7 cellular contexts compared by ENCODE assay signal in the genomic region with DNA sequence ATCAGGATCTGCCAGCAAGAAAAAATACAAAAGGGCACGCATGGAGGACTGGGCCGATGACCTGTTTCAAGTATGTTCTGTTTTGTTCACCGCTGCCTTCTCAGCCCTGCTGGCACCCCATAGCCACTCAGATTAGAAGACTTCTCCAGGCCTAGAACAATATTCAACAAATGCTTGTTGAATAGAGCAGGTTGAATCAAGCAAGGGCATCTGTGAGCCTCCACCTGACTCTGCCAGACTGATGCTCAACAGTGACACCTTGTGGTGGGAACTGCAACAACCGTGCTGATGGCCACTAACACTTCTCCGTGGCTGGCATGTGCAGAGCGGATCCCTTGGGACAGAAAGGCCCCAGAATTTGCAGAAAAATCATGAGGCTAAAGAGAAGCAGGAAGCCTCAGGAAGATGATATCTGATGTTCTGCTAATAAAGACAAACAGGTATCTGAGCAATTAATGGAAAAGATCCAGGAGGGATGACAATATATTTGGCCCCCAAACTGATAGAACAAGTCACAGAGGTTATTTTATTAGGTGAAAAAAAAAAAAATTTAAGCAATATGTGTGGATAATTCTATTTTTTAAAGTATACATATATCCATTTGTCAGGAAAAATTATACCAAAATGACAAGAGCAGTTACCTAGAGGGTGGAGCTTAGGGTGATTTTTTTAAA.
DNase-seq lines count a peak whose midpoint lies in the region; ATAC-seq and TF ChIP-seq lines count a peak whose summit lies in the region.

No MANE protein-coding gene starts in this region.

- peak overlapping the region; percentile 59 for H3K4me2 ChIP-seq in PC-3 (ENCODE audit: low read length)

- no peaks in the 10 kb centered on the region for H3F3A ChIP-seq in PC-3 (ENCODE audit: low read length, unreplicated experiment)

- H3K36me3 ChIP-seq in PC-3 (ENCODE audit: low read depth, low read length) (no peaks in the 10 kb centered on the region), lower lobe of right lung (no peaks in the 10 kb centered on the region), upper lobe of right lung (no peaks in the 10 kb centered on the region)

- H3K9me2 ChIP-seq in PC-3 (replicated peaks; ENCODE audit: low read length) = no peaks in the 10 kb centered on the region

- POLR2A ChIA-PET in PC-3 (lab: Charles Lee; ENCODE audit: unreplicated experiment) = interaction anchor here (0.6 kb wide), 1 partner anchor 17 kb away, joined by 4 read pairs; no protein-coding TSS in a partner anchor

- intact Hi-C loops in PC-3 (cut with micrococcal nuclease) (loop anchor here (5.0 kb wide), 3 partner anchors 113 to 267 kb away; partner anchors contain the start of gene KSR2), lower lobe of right lung (cut with DNase I) (no loop called here), upper lobe of right lung (cut with DNase I) (no loop called here)

- H2AFZ ChIP-seq in PC-3 (ENCODE audit: low read length) = no peak overlapping the region

- no peaks in the 10 kb centered on the region for H3K79me2 ChIP-seq in PC-3 (ENCODE audit: low read length)

- H3K27me3 ChIP-seq in PC-3 (ENCODE audit: low read length) (no peaks in the 10 kb centered on the region), lower lobe of right lung (ENCODE audit: low read depth) (peaks cover 5% of the 10 kb centered on the region), upper lobe of right lung (no peaks in the 10 kb centered on the region)

- H3K4me3 ChIP-seq in PC-3 (ENCODE audit: low read length) = no peak overlapping the region
- no peak overlapping the region for H3K4me3 ChIP-seq in lower lobe of right lung
- no peak overlapping the region for H3K4me3 ChIP-seq in upper lobe of right lung

- BruUV-seq in PC-3 (replicated peaks; lab: Mats Ljungman, UMichigan) = no TSS peak

- H3K9ac ChIP-seq in PC-3 (ENCODE audit: low read length) = peak overlapping the region; percentile 79

- peak; percentile 42 for ATAC-seq in PC-3
- ATAC-seq in lower lobe of right lung = peak; percentile 57 to 60
- ATAC-seq in upper lobe of right lung = peak; percentile 74
- no peak for ATAC-seq in GM18520 (IDR thresholded peaks at IDR 0.05; ENCODE audit: unreplicated experiment)

- H3K4me1 ChIP-seq in PC-3 (ENCODE audit: insufficient read depth, low read length) (peaks cover 42% of the 10 kb centered on the region), lower lobe of right lung (no peaks in the 10 kb centered on the region), upper lobe of right lung (no peaks in the 10 kb centered on the region)

- CTCF ChIA-PET in PC-3 (lab: Charles Lee) = no interaction called here

- H4K20me1 ChIP-seq in PC-3 (ENCODE audit: low read length) = no peaks in the 10 kb centered on the region

- TF ChIP-seq CTCF in PC-3 (conservative IDR thresholded peaks at IDR 0.05; ENCODE audit: low read depth, low read length) = peak; percentile 97
- peak; percentile 60 for TF ChIP-seq CTCF in lower lobe of right lung (IDR thresholded peaks at IDR 0.05)
- peak; percentile 58 for TF ChIP-seq CTCF in upper lobe of right lung (IDR thresholded peaks at IDR 0.05)

- DNase-seq in EL (peak; percentile 54), HuH-7.5 (ENCODE audit: low spot score) (peak; percentile 27), PC-3 (peak; percentile 88), astrocyte of the hippocampus (ENCODE audit: low read depth, low spot score) (peak; percentile 63), lower lobe of right lung (no peak), upper lobe of right lung (no peak)

- H3K27ac ChIP-seq in PC-3 (ENCODE audit: low read length) (peak overlapping the region; percentile 95), lower lobe of right lung (no peak overlapping the region), upper lobe of right lung (no peak overlapping the region)

- H3K9me3 ChIP-seq in PC-3 (ENCODE audit: low read length) = no peaks in the 10 kb centered on the region
- peaks cover 3% of the 10 kb centered on the region for H3K9me3 ChIP-seq in lower lobe of right lung
- no peaks in the 10 kb centered on the region for H3K9me3 ChIP-seq in upper lobe of right lung

Comparison
In these comparisons a context has a peak if more than half of its experiments do, and no peak if none do; other contexts are left out.
1. DNase-seq: peak in EL (single experiment), HuH-7.5 (single experiment), PC-3 (single experiment) and astrocyte of the hippocampus (single experiment); none in lower lobe of right lung (single experiment) and upper lobe of right lung (single experiment).
2. Peak in every context shown above with its lines, with median percentiles within 50 percentile points of each other: CTCF ChIP-seq.